ENCODE assay signal across 24 cellular contexts in genomic region chr2:134782107-134782506, GRCh38. TPM values are rescaled to one million over a fixed set of nuclear protein-coding genes. Genes with fewer than 3 reads are reported as not detected.
"Had no signal": no experiment of that assay in that cellular context is flagged by ENCODE, and none has a peak within 500 bp of the region (broad histone marks: within the 10 kb centered on the region; RNA-seq: fewer than 3 reads in every experiment).

No MANE protein-coding gene starts in this region.

- H3K27ac ChIP-seq: PC-9, SJSA1 had no signal

- H3K36me3 ChIP-seq: MG63, SJSA1 had no signal

- DNase-seq: KG1, NCI-H1048, NCI-H1105 treated with DMSO at 0.1 percent for 48 hours, NCI-H1436, NCI-H146, NCI-H1694, NCI-H1930, NCI-H2029 treated with DMSO at 0.1 percent for 48 hours, NCI-H2081 treated with DMSO at 0.1 percent for 48 hours, NCI-H2107, NCI-H2171, NCI-H524, NCI-H526, NCI-H69, NCI-H82, Right ventricle myocardium superior, SHP77 treated with DMSO at 0.1 percent for 48 hours had no signal

- H3K9me3 ChIP-seq: MG63, SJSA1, SK-N-SH had no signal

- H3K27me3 ChIP-seq: MG63, SJSA1 had no signal

- H3K4me3 ChIP-seq: MG63, PC-9, SJSA1 had no signal

RNA-seq across cellular contexts. Expression of gene ACMSD, which starts 56.3 kb away (rescaled TPM):
- total RNA-seq: M059J, OCI-LY7, PC-9, Right ventricle myocardium superior, RPMI7951, SJSA1 had no signal
